Comparison of ENCODE assay signal across 8 cellular contexts in the genomic region with DNA sequence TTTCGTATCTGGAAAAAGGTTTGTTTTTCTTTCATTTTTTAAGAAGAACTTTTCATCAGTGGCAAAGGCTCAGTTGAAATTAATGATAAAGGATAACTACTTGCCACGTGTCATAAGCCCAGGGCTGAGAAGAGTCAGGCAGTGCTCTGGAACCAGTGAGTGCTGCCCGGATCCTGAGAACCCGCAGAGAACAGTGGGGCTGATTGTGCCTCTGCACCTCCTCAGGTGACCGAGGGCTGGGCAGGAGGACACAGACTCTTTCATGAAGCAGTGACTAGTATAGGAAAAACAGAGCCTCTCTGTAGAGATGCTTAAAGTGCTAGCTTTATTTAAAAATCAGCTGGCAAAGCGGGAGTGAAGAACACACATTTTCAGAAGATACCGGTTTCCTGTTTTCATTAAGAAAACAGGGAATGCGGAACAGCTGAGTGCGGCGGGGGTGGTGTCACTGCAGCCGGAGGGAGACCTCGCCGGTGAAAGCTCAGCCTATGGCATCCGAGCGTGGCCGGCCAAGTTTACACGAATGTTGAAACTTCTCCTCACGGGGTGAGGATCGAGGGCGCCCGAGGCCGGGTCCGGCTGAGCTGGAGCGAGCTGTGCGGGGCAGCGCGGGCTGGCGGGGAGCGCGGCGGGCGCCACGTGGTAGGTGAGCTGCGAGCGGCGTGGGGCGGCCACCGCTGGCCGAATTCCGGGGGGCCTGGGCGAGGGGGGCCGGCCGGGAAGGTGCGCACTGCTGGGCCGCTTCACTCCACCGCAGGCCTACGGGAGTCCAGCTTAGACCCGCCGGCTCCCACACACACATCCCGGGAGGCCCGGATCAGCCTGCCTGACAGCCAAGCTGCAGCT.
A peak's percentile ranks its signal among the peaks of the same experiment; 100 is the strongest.
DNase-seq lines count a peak whose midpoint lies in the region; ATAC-seq, FAIRE-seq and TF ChIP-seq lines count a peak whose summit lies in the region.

No MANE protein-coding gene starts in this region.

- H4K20me1 ChIP-seq in keratinocyte (ENCODE audit: control insufficient read depth, extremely low read depth, insufficient read depth, low read length), result no peaks in the 10 kb centered on the region

- peak overlapping the region; percentile 80 for H3K4me3 Mint-ChIP-seq in chondrocyte (ENCODE audit: unreplicated experiment)

- peaks cover 13% of the 10 kb centered on the region for H3K36me3 Mint-ChIP-seq in chondrocyte (ENCODE audit: low read depth)

- H2AFZ ChIP-seq in keratinocyte (ENCODE audit: control insufficient read depth, low read length), result peak overlapping the region; percentile 37

- H3K36me3 ChIP-seq in keratinocyte (ENCODE audit: control insufficient read depth in 2 of 2, extremely low read depth in 1 of 2, insufficient read depth in 2 of 2, low read length in 2 of 2), result peaks cover 18 to 19% of the 10 kb centered on the region in 2 experiments

- peak overlapping the region; percentile 91 for H3K4me2 ChIP-seq in keratinocyte (ENCODE audit: control insufficient read depth, extremely low read depth, insufficient read depth, low read depth, low read length)

- peak overlapping the region; percentile 96 for H3K27ac Mint-ChIP-seq in chondrocyte (ENCODE audit: unreplicated experiment)

- no peaks in the 10 kb centered on the region for H3K9me3 Mint-ChIP-seq in chondrocyte (ENCODE audit: low read depth)

- ATAC-seq in HG02885 (IDR thresholded peaks at IDR 0.05; ENCODE audit: poor library complexity, unreplicated experiment) (peak; percentile 40), HG03521 (IDR thresholded peaks at IDR 0.05; ENCODE audit: unreplicated experiment) (no peak), GM18868 (IDR thresholded peaks at IDR 0.05; ENCODE audit: unreplicated experiment) (no peak)

- DNase-seq in C1 segment of cervical spinal cord (lab: John Stamatoyannopoulos, UW), result peak in 11 of 14 donors; percentile 53 to 78 (median 65)
- DNase-seq in UCSD-AML1 (lab: John Stamatoyannopoulos, UW; ENCODE audit: unreplicated experiment), result peak; percentile 46
- DNase-seq in chondrocyte (ENCODE audit: low spot score), result no peak
- DNase-seq in keratinocyte (ENCODE audit: low read depth, low spot score), result no peak

- H3K4me3 ChIP-seq in keratinocyte (ENCODE audit: control insufficient read depth in 2 of 3, extremely low read depth in 1 of 3, insufficient read depth in 2 of 3, low read depth in 1 of 3, low read length in 3 of 3), result peak overlapping the region; percentile 29 to 75 (median 74)
- peak overlapping the region; percentile 41 to 67 (median 48) for H3K4me3 ChIP-seq in skin epidermis

- no peaks in the 10 kb centered on the region for H3K27me3 ChIP-seq in keratinocyte (ENCODE audit: control insufficient read depth, extremely low read depth, insufficient read depth, low read length)

- peaks cover 86% of the 10 kb centered on the region for H3K79me2 ChIP-seq in keratinocyte (ENCODE audit: control insufficient read depth, insufficient read depth, low read length)

- peaks cover 31% of the 10 kb centered on the region for H3K4me1 ChIP-seq in keratinocyte (ENCODE audit: control insufficient read depth, extremely low read depth, insufficient read depth, low read length)

- H3K27ac ChIP-seq in keratinocyte (ENCODE audit: control insufficient read depth, insufficient read depth, low read length) (peak overlapping the region; percentile 81), skin epidermis (peak overlapping the region; percentile 53 to 96 (median 86))

- H3K4me1 Mint-ChIP-seq in chondrocyte (ENCODE audit: low read depth), result peaks cover 58% of the 10 kb centered on the region

- FAIRE-seq in keratinocyte (lab: Jason Lieb, UNC), result peak; percentile 9

- no peaks in the 10 kb centered on the region for H3K27me3 Mint-ChIP-seq in chondrocyte (ENCODE audit: low read depth)

- peak overlapping the region; percentile 88 for H3K9ac ChIP-seq in keratinocyte (ENCODE audit: control insufficient read depth, extremely low read depth, insufficient read depth, low read length)

- no peaks in the 10 kb centered on the region for H3K9me1 ChIP-seq in keratinocyte (ENCODE audit: control insufficient read depth, extremely low read depth, insufficient read depth, low read length)

- dilution Hi-C loops in keratinocyte (cut with MboI; ENCODE audit: extremely low pct_ligation_motif_present, low sequenced_read_pairs), result no loop called here

- peak; percentile 14 for TF ChIP-seq CTCF in chondrocyte (IDR thresholded peaks at IDR 0.05)
- TF ChIP-seq CTCF in keratinocyte (optimal IDR thresholded peaks at IDR 0.05 in 1 of 3, IDR thresholded peaks at IDR 0.05 in 1 of 3, conservative IDR thresholded peaks at IDR 0.05 in 1 of 3; ENCODE audit: extremely low read depth in 1 of 3, insufficient read depth in 2 of 3, low read length in 3 of 3), result no peak

- no peaks in the 10 kb centered on the region for H3K9me3 ChIP-seq in keratinocyte (ENCODE audit: control insufficient read depth, low read depth, low read length)

Comparison
In these comparisons a context has a peak if more than half of its experiments do, and no peak if none do; other contexts are left out.
1. DNase-seq: peak in C1 segment of cervical spinal cord (11 of 14) and UCSD-AML1 (single experiment); none in chondrocyte (single experiment) and keratinocyte (single experiment).